ENCODE assay signal across 1 cellular context in the genomic region with DNA sequence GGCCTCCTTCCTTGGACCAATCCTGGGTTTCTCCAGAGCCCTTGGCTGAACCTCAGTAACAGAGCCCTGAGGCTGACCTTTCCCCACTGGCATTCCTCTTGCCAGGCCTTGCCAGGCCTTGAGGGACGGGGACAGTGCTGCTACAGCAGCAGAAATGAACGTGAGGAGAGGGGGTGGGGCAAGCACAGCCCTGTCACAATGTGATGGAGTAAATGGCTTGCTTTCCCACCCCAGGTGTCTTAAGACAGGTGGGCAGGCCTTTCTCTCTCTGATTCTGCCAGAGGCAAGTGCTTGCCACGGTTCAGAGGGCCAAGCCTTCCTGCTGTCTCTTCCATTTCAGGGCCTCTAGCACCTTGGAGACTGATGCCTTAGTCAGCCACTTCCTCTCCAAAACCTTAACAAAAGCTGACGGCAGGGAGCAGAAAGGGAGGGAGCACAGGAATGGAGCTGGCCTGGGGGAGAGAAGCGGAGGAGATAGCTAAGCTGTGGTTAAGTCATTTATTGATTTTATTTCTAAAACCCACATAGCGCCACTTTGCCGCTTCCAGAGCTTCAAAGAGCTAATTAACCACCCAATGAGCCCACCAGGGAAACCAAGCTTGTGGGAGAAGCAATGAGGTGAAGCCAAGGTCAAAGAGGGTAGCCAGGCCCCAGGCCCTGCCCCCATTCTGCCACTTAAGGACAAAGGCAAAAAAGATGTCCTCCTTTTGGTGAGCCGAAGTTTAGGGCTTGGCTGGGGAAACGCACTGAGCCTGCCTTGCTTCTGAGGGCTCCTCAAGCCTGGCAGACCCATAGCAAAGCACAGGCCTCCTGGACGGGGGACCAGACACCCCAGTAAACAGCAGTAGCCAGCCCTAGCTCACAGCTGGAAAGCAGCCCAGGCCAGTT.
TF ChIP-seq lines count a peak whose summit lies in the region.

No MANE protein-coding gene starts in this region.

TF ChIP-seq in IMR-90, 13 proteins besides CTCF, POLR2A, EP300 and RAD21:
- TF ChIP-seq, protein P1, sequence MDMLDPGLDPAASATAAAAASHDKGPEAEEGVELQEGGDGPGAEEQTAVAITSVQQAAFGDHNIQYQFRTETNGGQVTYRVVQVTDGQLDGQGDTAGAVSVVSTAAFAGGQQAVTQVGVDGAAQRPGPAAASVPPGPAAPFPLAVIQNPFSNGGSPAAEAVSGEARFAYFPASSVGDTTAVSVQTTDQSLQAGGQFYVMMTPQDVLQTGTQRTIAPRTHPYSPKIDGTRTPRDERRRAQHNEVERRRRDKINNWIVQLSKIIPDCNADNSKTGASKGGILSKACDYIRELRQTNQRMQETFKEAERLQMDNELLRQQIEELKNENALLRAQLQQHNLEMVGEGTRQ (IDR thresholded peaks at IDR 0.05; ENCODE audit: low read depth, low read length): no peak
- peak; percentile 45; the same call in 1 of the 2 replicates for TF ChIP-seq MAZ (IDR thresholded peaks at IDR 0.05; ENCODE audit: borderline replicate concordance, low read depth, low read length)
